ENCODE assay signal across 1 cellular context in the genomic region with DNA sequence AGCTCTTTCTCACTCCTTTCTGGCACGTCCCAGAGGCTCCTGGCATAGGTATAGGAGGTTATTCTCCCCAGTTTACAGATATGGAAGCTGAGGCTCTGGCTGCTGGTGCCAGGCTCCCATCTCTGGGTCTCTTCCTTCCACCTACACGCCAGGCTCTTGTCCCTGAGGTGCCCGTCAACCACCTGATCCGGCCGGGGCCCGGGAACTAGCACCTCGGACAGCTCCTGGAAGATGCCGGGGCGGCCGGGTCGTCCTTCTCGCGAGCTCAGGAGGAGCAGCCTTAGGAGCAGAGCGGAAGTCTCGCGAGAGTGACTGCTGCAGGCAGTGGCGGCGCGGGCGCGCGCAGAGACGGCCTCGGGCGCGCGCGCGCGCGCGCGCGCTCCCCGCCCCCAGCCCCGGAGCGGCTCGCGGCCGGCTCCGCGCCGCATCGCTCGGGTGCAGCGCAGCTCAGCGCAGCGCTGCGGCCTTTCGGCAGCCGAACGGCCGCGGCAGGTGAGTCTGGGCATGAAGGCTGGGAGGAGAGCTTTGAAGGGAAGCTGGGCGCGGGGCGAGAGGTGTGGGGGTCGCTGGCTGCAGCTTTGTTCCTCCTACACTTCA.
TF ChIP-seq lines count a peak whose summit lies in the region.

A gene with protein sequence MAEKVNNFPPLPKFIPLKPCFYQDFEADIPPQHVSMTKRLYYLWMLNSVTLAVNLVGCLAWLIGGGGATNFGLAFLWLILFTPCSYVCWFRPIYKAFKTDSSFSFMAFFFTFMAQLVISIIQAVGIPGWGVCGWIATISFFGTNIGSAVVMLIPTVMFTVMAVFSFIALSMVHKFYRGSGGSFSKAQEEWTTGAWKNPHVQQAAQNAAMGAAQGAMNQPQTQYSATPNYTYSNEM (plus strand): TSS at position 382 of the 597 bp plus-strand sequence. CDS start 16,277 bp downstream, outside the sequence.

TF ChIP-seq in HepG2, 621 proteins besides CTCF, POLR2A, EP300 and RAD21 (continued from another document and continues in another):
- TF ChIP-seq, protein P1, sequence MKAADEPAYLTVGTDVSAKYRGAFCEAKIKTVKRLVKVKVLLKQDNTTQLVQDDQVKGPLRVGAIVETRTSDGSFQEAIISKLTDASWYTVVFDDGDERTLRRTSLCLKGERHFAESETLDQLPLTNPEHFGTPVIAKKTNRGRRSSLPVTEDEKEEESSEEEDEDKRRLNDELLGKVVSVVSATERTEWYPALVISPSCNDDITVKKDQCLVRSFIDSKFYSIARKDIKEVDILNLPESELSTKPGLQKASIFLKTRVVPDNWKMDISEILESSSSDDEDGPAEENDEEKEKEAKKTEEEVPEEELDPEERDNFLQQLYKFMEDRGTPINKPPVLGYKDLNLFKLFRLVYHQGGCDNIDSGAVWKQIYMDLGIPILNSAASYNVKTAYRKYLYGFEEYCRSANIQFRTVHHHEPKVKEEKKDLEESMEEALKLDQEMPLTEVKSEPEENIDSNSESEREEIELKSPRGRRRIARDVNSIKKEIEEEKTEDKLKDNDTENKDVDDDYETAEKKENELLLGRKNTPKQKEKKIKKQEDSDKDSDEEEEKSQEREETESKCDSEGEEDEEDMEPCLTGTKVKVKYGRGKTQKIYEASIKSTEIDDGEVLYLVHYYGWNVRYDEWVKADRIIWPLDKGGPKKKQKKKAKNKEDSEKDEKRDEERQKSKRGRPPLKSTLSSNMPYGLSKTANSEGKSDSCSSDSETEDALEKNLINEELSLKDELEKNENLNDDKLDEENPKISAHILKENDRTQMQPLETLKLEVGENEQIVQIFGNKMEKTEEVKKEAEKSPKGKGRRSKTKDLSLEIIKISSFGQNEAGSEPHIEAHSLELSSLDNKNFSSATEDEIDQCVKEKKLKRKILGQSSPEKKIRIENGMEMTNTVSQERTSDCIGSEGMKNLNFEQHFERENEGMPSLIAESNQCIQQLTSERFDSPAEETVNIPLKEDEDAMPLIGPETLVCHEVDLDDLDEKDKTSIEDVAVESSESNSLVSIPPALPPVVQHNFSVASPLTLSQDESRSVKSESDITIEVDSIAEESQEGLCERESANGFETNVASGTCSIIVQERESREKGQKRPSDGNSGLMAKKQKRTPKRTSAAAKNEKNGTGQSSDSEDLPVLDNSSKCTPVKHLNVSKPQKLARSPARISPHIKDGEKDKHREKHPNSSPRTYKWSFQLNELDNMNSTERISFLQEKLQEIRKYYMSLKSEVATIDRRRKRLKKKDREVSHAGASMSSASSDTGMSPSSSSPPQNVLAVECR (CRISPR knock-in tag; IDR thresholded peaks at IDR 0.05; ENCODE audit: borderline replicate concordance), result peak; percentile 78; the same call in 1 of the 2 replicates
- TF ChIP-seq, protein P2, sequence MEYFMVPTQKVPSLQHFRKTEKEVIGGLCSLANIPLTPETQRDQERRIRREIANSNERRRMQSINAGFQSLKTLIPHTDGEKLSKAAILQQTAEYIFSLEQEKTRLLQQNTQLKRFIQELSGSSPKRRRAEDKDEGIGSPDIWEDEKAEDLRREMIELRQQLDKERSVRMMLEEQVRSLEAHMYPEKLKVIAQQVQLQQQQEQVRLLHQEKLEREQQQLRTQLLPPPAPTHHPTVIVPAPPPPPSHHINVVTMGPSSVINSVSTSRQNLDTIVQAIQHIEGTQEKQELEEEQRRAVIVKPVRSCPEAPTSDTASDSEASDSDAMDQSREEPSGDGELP (IDR thresholded peaks at IDR 0.05; ENCODE audit: borderline replicate concordance, low read depth), result peak; percentile 80; the same call in 1 of the 2 replicates
- TF ChIP-seq KLF15 (CRISPR knock-in tag; IDR thresholded peaks at IDR 0.05; ENCODE audit: borderline replicate concordance) (peak; percentile 97), HOXD1 (CRISPR knock-in tag; IDR thresholded peaks at IDR 0.05) (peak; percentile 80; the same call in 1 of the 2 replicates), ZNF605 (CRISPR knock-in tag; IDR thresholded peaks at IDR 0.05) (peak; percentile 80; the same call in 1 of the 2 replicates), ZNF557 (CRISPR knock-in tag; IDR thresholded peaks at IDR 0.05) (no peak; the same call in none of the 2 replicates), POGZ (CRISPR knock-in tag; IDR thresholded peaks at IDR 0.05) (peak; percentile 65; the same call in 1 of the 2 replicates), HHEX (CRISPR knock-in tag; IDR thresholded peaks at IDR 0.05) (no peak), PRMT3 (CRISPR knock-in tag; IDR thresholded peaks at IDR 0.05; ENCODE audit: borderline replicate concordance, low read depth) (peak; percentile 9; the same call in 1 of the 2 replicates), ZNF761 (CRISPR knock-in tag; conservative IDR thresholded peaks at IDR 0.05) (no peak), KDM5B (CRISPR knock-in tag; IDR thresholded peaks at IDR 0.05; ENCODE audit: borderline replicate concordance) (peak; percentile 79; the same call in 1 of the 2 replicates), MTF2 (CRISPR knock-in tag; IDR thresholded peaks at IDR 0.05; ENCODE audit: borderline replicate concordance) (no peak), CENPT (CRISPR knock-in tag; IDR thresholded peaks at IDR 0.05; ENCODE audit: low read depth) (0 out of 2 replicates have a peak, but pooled peaks have one; percentile 49), ZNF44 (CRISPR knock-in tag; IDR thresholded peaks at IDR 0.05) (no peak), SATB2 (CRISPR knock-in tag; IDR thresholded peaks at IDR 0.05) (0 out of 2 replicates have a peak, but pooled peaks have one; percentile 85), DMAP1 (CRISPR knock-in tag; IDR thresholded peaks at IDR 0.05) (no peak; the same call in 1 of the 2 replicates), ZNF678 (CRISPR knock-in tag; IDR thresholded peaks at IDR 0.05) (no peak), NR1H2 (CRISPR knock-in tag; IDR thresholded peaks at IDR 0.05; ENCODE audit: borderline replicate concordance, low read depth) (no peak), ZNF703 (CRISPR knock-in tag; IDR thresholded peaks at IDR 0.05; ENCODE audit: borderline replicate concordance) (no peak; the same call in 1 of the 2 replicates), FOXO1 (CRISPR knock-in tag; IDR thresholded peaks at IDR 0.05) (0 out of 2 replicates have a peak, but pooled peaks have one; percentile 30), NCOR1 (IDR thresholded peaks at IDR 0.05; ENCODE audit: borderline replicate concordance, low read length) (no peak), RELA (CRISPR knock-in tag; IDR thresholded peaks at IDR 0.05) (no peak), ZFAT (CRISPR knock-in tag; conservative IDR thresholded peaks at IDR 0.05) (0 out of 2 replicates have a peak, but pooled peaks have one; percentile 50), XRCC5 (optimal IDR thresholded peaks at IDR 0.05; ENCODE audit: low read length) (peak; percentile 84), ZNF747 (CRISPR knock-in tag; IDR thresholded peaks at IDR 0.05; ENCODE audit: borderline replicate concordance) (peak; percentile 53), ZNF260 (CRISPR knock-in tag; IDR thresholded peaks at IDR 0.05; ENCODE audit: borderline replicate concordance, low read depth) (no peak), JARID2 (CRISPR knock-in tag; IDR thresholded peaks at IDR 0.05; ENCODE audit: insufficient replicate concordance) (no peak), ZNF207 (IDR thresholded peaks at IDR 0.05; ENCODE audit: borderline replicate concordance) (no peak), FOXC1 (CRISPR knock-in tag; IDR thresholded peaks at IDR 0.05; ENCODE audit: borderline replicate concordance) (peak; percentile 56; the same call in 1 of the 2 replicates)
- TF ChIP-seq, protein P3, sequence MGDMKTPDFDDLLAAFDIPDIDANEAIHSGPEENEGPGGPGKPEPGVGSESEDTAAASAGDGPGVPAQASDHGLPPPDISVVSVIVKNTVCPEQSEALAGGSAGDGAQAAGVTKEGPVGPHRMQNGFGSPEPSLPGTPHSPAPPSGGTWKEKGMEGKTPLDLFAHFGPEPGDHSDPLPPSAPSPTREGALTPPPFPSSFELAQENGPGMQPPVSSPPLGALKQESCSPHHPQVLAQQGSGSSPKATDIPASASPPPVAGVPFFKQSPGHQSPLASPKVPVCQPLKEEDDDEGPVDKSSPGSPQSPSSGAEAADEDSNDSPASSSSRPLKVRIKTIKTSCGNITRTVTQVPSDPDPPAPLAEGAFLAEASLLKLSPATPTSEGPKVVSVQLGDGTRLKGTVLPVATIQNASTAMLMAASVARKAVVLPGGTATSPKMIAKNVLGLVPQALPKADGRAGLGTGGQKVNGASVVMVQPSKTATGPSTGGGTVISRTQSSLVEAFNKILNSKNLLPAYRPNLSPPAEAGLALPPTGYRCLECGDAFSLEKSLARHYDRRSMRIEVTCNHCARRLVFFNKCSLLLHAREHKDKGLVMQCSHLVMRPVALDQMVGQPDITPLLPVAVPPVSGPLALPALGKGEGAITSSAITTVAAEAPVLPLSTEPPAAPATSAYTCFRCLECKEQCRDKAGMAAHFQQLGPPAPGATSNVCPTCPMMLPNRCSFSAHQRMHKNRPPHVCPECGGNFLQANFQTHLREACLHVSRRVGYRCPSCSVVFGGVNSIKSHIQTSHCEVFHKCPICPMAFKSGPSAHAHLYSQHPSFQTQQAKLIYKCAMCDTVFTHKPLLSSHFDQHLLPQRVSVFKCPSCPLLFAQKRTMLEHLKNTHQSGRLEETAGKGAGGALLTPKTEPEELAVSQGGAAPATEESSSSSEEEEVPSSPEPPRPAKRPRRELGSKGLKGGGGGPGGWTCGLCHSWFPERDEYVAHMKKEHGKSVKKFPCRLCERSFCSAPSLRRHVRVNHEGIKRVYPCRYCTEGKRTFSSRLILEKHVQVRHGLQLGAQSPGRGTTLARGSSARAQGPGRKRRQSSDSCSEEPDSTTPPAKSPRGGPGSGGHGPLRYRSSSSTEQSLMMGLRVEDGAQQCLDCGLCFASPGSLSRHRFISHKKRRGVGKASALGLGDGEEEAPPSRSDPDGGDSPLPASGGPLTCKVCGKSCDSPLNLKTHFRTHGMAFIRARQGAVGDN (CRISPR knock-in tag; IDR thresholded peaks at IDR 0.05), result no peak
- TF ChIP-seq, protein P4, sequence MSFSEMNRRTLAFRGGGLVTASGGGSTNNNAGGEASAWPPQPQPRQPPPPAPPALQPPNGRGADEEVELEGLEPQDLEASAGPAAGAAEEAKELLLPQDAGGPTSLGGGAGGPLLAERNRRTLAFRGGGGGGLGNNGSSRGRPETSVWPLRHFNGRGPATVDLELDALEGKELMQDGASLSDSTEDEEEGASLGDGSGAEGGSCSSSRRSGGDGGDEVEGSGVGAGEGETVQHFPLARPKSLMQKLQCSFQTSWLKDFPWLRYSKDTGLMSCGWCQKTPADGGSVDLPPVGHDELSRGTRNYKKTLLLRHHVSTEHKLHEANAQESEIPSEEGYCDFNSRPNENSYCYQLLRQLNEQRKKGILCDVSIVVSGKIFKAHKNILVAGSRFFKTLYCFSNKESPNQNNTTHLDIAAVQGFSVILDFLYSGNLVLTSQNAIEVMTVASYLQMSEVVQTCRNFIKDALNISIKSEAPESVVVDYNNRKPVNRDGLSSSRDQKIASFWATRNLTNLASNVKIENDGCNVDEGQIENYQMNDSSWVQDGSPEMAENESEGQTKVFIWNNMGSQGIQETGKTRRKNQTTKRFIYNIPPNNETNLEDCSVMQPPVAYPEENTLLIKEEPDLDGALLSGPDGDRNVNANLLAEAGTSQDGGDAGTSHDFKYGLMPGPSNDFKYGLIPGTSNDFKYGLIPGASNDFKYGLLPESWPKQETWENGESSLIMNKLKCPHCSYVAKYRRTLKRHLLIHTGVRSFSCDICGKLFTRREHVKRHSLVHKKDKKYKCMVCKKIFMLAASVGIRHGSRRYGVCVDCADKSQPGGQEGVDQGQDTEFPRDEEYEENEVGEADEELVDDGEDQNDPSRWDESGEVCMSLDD (CRISPR knock-in tag; IDR thresholded peaks at IDR 0.05; ENCODE audit: borderline replicate concordance), result no peak
- TF ChIP-seq, protein P5, sequence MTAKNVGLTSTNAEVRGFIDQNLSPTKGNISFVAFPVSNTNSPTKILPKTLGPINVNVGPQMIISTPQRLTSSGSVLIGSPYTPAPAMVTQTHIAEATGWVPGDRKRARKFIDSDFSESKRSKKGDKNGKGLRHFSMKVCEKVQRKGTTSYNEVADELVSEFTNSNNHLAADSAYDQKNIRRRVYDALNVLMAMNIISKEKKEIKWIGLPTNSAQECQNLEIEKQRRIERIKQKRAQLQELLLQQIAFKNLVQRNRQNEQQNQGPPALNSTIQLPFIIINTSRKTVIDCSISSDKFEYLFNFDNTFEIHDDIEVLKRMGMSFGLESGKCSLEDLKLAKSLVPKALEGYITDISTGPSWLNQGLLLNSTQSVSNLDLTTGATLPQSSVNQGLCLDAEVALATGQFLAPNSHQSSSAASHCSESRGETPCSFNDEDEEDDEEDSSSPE (CRISPR knock-in tag; IDR thresholded peaks at IDR 0.05), result peak; percentile 48
- TF ChIP-seq, protein P6, sequence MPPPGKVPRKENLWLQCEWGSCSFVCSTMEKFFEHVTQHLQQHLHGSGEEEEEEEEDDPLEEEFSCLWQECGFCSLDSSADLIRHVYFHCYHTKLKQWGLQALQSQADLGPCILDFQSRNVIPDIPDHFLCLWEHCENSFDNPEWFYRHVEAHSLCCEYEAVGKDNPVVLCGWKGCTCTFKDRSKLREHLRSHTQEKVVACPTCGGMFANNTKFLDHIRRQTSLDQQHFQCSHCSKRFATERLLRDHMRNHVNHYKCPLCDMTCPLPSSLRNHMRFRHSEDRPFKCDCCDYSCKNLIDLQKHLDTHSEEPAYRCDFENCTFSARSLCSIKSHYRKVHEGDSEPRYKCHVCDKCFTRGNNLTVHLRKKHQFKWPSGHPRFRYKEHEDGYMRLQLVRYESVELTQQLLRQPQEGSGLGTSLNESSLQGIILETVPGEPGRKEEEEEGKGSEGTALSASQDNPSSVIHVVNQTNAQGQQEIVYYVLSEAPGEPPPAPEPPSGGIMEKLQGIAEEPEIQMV (CRISPR knock-in tag; IDR thresholded peaks at IDR 0.05; ENCODE audit: low read depth), result no peak
- TF ChIP-seq, protein P7, sequence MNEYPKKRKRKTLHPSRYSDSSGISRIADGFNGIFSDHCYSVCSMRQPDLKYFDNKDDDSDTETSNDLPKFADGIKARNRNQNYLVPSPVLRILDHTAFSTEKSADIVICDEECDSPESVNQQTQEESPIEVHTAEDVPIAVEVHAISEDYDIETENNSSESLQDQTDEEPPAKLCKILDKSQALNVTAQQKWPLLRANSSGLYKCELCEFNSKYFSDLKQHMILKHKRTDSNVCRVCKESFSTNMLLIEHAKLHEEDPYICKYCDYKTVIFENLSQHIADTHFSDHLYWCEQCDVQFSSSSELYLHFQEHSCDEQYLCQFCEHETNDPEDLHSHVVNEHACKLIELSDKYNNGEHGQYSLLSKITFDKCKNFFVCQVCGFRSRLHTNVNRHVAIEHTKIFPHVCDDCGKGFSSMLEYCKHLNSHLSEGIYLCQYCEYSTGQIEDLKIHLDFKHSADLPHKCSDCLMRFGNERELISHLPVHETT (CRISPR knock-in tag; conservative IDR thresholded peaks at IDR 0.05), result peak; percentile 79
- TF ChIP-seq, protein P8, sequence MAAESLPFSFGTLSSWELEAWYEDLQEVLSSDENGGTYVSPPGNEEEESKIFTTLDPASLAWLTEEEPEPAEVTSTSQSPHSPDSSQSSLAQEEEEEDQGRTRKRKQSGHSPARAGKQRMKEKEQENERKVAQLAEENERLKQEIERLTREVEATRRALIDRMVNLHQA (CRISPR knock-in tag; IDR thresholded peaks at IDR 0.05), result no peak
- TF ChIP-seq, protein P9, sequence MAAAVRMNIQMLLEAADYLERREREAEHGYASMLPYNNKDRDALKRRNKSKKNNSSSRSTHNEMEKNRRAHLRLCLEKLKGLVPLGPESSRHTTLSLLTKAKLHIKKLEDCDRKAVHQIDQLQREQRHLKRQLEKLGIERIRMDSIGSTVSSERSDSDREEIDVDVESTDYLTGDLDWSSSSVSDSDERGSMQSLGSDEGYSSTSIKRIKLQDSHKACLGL (CRISPR knock-in tag; IDR thresholded peaks at IDR 0.05), result peak; percentile 83; the same call in 1 of the 2 replicates
